ENCODE assay signal across 20 cellular contexts in the genomic region with DNA sequence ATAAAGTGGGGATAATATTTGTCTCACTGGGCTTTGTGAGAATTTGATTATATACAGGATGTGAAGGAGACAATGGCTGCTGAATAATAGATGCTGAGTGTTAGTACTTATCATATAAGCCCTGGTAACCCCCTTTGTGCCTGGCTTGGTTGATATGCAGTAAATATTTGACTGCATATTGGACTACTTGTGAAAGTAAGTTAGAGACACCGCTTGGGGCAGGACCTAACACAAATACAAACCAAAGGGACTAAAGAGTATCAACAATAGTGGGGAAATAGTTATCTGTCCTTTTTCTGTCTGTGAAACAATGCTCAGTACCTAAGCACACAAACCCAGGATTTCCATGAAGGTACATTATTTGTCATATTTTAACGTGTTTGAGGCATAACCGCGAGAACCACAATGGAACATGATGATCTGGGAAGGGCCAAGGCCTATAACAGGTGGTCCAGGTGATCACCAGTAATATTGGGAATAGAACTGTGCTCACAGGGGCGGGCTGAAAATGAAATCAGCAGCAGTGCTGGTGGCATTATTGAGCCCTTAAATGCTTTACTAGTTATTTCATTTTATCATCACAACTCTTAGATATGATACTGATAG.
"Had no signal": no experiment of that assay in that cellular context is flagged by ENCODE, and none has a peak within 500 bp of the region (broad histone marks: within the 10 kb centered on the region; RNA-seq: fewer than 3 reads in every experiment).

No MANE protein-coding gene starts in this region.

- H3K36me3 Mint-ChIP-seq: WTC11 had no signal

- H3K9me3 ChIP-seq: body of pancreas, gastrocnemius medialis, heart right ventricle, left lung, prostate gland, spleen, tibial artery, uterus had no signal

- H3K27me3 ChIP-seq: body of pancreas, gastrocnemius medialis, left lung, spleen, tibial artery, uterus had no signal

- DNase-seq: activated gamma-delta T cell; amniotic stem cell; body of pancreas; central memory CD4-positive, alpha-beta T cell; cortex of kidney; effector memory CD4-positive, alpha-beta T cell; gastrocnemius medialis; heart right ventricle; islet precursor cell; left lung; occipital lobe; spleen; stimulated activated CD8-positive, alpha-beta memory T cell treated with anti-CD3 and anti-CD28 coated beads, Interleukin-4, amount 100 ng/mL, for 48 hours; tibial artery; uterus had no signal

- H3K4me3 ChIP-seq: body of pancreas, gastrocnemius medialis, heart right ventricle, left lung, prostate gland, spleen, tibial artery, uterus had no signal

- ATAC-seq: body of pancreas, gastrocnemius medialis, heart right ventricle, left lung, sciatic nerve, WTC11 had no signal

- H3K4me3 Mint-ChIP-seq: nephron; T-helper 1 cell treated with Interleukin-12 subunit alpha and Interleukin-12 subunit beta and Interleukin-4 antibody, amounts not matched to agents 30 μg/mL and 1 μg/mL, for 36 hours; WTC11 had no signal

- H3K4me1 ChIP-seq: body of pancreas, gastrocnemius medialis, heart right ventricle, left lung, prostate gland, tibial artery, uterus had no signal

- H3K4me1 Mint-ChIP-seq: nephron had no signal

- H3K36me3 ChIP-seq: gastrocnemius medialis, heart right ventricle, left lung, prostate gland, spleen, tibial artery, uterus had no signal

- H3K27ac Mint-ChIP-seq: nephron, WTC11 had no signal

- H3K27ac ChIP-seq: body of pancreas, gastrocnemius medialis, heart right ventricle, left lung, prostate gland, spleen, tibial artery, uterus had no signal

- H3K9me3 Mint-ChIP-seq: nephron; T-helper 1 cell treated with Interleukin-12 subunit alpha and Interleukin-12 subunit beta and Interleukin-4 antibody, amounts not matched to agents 30 μg/mL and 1 μg/mL, for 36 hours; WTC11 had no signal
